Comparison of ENCODE assay signal across 14 cellular contexts in genomic region chr5:39164016-39164415, GRCh38. TPM values are rescaled to one million over a fixed set of nuclear protein-coding genes. Genes with fewer than 3 reads are reported as not detected.
DNase-seq lines count a peak whose midpoint lies in the region; ATAC-seq and TF ChIP-seq lines count a peak whose summit lies in the region.
"Had no signal": no experiment of that assay in that cellular context is flagged by ENCODE, and none has a peak within 500 bp of the region (broad histone marks: within the 10 kb centered on the region; RNA-seq: fewer than 3 reads in every experiment).

No MANE protein-coding gene starts in this region.

- no peak overlapping the region for H3K4me3 ChIP-seq in upper lobe of right lung
- H3K4me3 ChIP-seq: lung, psoas muscle, tibial artery had no signal

- no peaks in the 10 kb centered on the region for H3K9me3 Mint-ChIP-seq in activated CD4-positive, alpha-beta memory T cell treated with anti-CD3 and anti-CD28 coated beads, Interleukin-2, amount 10 ng/mL, durations not matched to agents 7 days and 5 days

- no peak for TF ChIP-seq CTCF in upper lobe of right lung (IDR thresholded peaks at IDR 0.05)

- CTCF ChIA-PET in activated CD4-positive, alpha-beta memory T cell treated with anti-CD3 and anti-CD28 coated beads, Interleukin-2, amount 10 ng/mL, durations not matched to agents 7 days and 5 days (lab: Charles Lee) = interaction anchor here (1.2 to 2.7 kb wide), 6 partner anchors 13 to 54 kb away, joined by 3 to 13 read pairs (median 6); no protein-coding TSS in a partner anchor

- POLR2A ChIA-PET in activated CD4-positive, alpha-beta memory T cell treated with anti-CD3 and anti-CD28 coated beads, Interleukin-2, amount 10 ng/mL, durations not matched to agents 7 days and 5 days (lab: Charles Lee) = interaction anchor here (0.5 to 6.2 kb wide), 14 partner anchors 10 to 121 kb away, joined by 3 to 106 read pairs (median 10); no protein-coding TSS in a partner anchor

- peak overlapping the region; percentile 60 for H3K4me3 Mint-ChIP-seq in activated CD4-positive, alpha-beta memory T cell treated with anti-CD3 and anti-CD28 coated beads, Interleukin-2, amount 10 ng/mL, durations not matched to agents 7 days and 5 days

- no peak overlapping the region for H3K27ac ChIP-seq in upper lobe of right lung
- H3K27ac ChIP-seq: psoas muscle, tibial artery had no signal

- H3K27me3 Mint-ChIP-seq in activated CD4-positive, alpha-beta memory T cell treated with anti-CD3 and anti-CD28 coated beads, Interleukin-2, amount 10 ng/mL, durations not matched to agents 7 days and 5 days = no peaks in the 10 kb centered on the region

- peaks cover 84% of the 10 kb centered on the region for H3K4me1 Mint-ChIP-seq in activated CD4-positive, alpha-beta memory T cell treated with anti-CD3 and anti-CD28 coated beads, Interleukin-2, amount 10 ng/mL, durations not matched to agents 7 days and 5 days

- H3K27ac Mint-ChIP-seq in activated CD4-positive, alpha-beta memory T cell treated with anti-CD3 and anti-CD28 coated beads, Interleukin-2, amount 10 ng/mL, durations not matched to agents 7 days and 5 days = peak overlapping the region; percentile 79

- no peaks in the 10 kb centered on the region for H3K36me3 ChIP-seq in upper lobe of right lung
- H3K36me3 ChIP-seq: tibial artery had no signal

- H3K9me3 ChIP-seq in upper lobe of right lung = no peaks in the 10 kb centered on the region
- H3K9me3 ChIP-seq: tibial artery had no signal

- no peaks in the 10 kb centered on the region for H3K4me1 ChIP-seq in upper lobe of right lung
- H3K4me1 ChIP-seq: tibial artery had no signal

- intact Hi-C loops in upper lobe of right lung (cut with DNase I) = no loop called here

- TF ChIP-seq POLR2A in erythroblast (IDR thresholded peaks at IDR 0.05; ENCODE audit: low read length) = no peak

- peak; percentile 60 for DNase-seq in stimulated activated CD4-positive, alpha-beta T cell treated with anti-CD3 and anti-CD28 coated beads, Interleukin-15, amount 100 ng/mL, for 24 hours
- no peak for DNase-seq in stimulated activated CD4-positive, alpha-beta T cell treated with anti-CD3 and anti-CD28 coated beads, Interleukin-2, amount 100 ng/mL, for 48 hours
- peak; percentile 65 for DNase-seq in activated CD4-positive, alpha-beta memory T cell treated with anti-CD3 and anti-CD28 coated beads, Interleukin-2, amount 10 ng/mL, durations not matched to agents 7 days and 5 days
- DNase-seq in glomerular visceral epithelial cell (ENCODE audit: extremely low spot score) = peak; percentile 5
- no peak for DNase-seq in upper lobe of right lung
- no peak for DNase-seq in hippocampal formation (lab: John Stamatoyannopoulos, UW)
- no peak for DNase-seq in erythroblast (lab: John Stamatoyannopoulos, UW)
- DNase-seq in EL = no peak
- DNase-seq: NCI-H1436 treated with DMSO at 0.1 percent for 48 hours, psoas muscle, T1000 had no signal

- peak; percentile 71 for ATAC-seq in upper lobe of right lung

- H3K36me3 Mint-ChIP-seq in activated CD4-positive, alpha-beta memory T cell treated with anti-CD3 and anti-CD28 coated beads, Interleukin-2, amount 10 ng/mL, durations not matched to agents 7 days and 5 days (ENCODE audit: low read depth) = peaks cover 57% of the 10 kb centered on the region

- no peaks in the 10 kb centered on the region for H3K27me3 ChIP-seq in upper lobe of right lung
- H3K27me3 ChIP-seq: tibial artery had no signal

RNA-seq across cellular contexts. Expression of gene FYB1, which starts 55.3 kb away (rescaled TPM):
- total RNA-seq in activated CD4-positive, alpha-beta memory T cell treated with anti-CD3 and anti-CD28 coated beads, Interleukin-2, amount 10 ng/mL, durations not matched to agents 7 days and 5 days = 100 to 1,000 TPM; 260 to 270 TPM
- 45.0 TPM for total RNA-seq in upper lobe of right lung
- total RNA-seq: dermis microvascular lymphatic vessel endothelial cell had no signal

Comparison
In these comparisons a context has a peak if more than half of its experiments do, and no peak if none do; other contexts are left out.
1. DNase-seq: peak in stimulated activated CD4-positive, alpha-beta T cell treated with anti-CD3 and anti-CD28 coated beads, Interleukin-15, amount 100 ng/mL, for 24 hours (single experiment), activated CD4-positive, alpha-beta memory T cell treated with anti-CD3 and anti-CD28 coated beads, Interleukin-2, amount 10 ng/mL, durations not matched to agents 7 days and 5 days (single experiment) and glomerular visceral epithelial cell (single experiment); none in stimulated activated CD4-positive, alpha-beta T cell treated with anti-CD3 and anti-CD28 coated beads, Interleukin-2, amount 100 ng/mL, for 48 hours (0 of 2), upper lobe of right lung (single experiment), hippocampal formation (0 of 2), erythroblast (0 of 2) and EL (single experiment).